Comparison of ENCODE assay signal across 8 cellular contexts in the genomic region with DNA sequence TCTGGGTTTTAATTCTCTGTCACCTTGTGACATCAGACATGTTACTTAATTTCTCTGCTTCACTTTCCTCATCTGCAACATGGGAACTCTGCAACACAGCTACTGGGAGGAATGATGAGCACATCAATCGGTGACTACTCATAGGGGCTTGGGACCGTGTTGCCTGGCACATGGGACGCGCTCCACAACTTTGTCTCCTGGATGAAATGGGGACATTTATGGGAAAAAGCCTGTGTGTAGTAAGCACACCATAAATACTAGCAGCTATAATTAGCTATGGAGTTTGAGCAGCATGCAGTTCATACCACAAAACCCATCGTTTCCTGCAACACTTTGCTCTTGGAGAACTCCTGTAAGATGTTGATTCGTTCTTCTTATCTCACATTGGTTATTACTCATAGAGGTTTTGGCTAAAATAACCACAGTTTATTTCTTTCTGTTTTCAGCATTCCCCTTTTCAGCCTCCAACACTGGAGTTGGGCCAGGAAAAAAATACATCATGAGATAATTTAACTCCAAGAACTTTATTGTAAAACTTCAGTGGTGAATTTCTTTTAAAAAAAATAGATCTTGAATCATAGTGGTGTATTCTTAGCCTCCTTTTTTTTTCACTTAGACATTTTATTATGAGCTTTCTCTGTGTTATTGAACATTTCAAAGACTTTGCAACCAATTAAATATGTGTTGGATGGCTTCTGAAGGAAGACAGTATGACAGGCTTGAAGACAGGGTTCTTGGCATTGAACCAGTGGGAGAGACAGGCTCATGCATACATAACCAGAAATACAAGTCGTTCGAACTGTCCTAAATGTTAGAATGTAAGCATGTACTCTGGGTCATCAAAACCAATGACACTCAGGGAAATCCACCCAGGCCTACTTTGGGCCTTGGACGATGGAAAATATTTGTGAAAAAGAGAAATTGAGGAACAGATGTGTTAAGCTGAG.
A peak's percentile ranks its signal among the peaks of the same experiment; 100 is the strongest.
DNase-seq lines count a peak whose midpoint lies in the region; ATAC-seq and TF ChIP-seq lines count a peak whose summit lies in the region.

No MANE protein-coding gene starts in this region.

- intact Hi-C loops in left cardiac atrium (cut with DNase I), result no loop called here

- peak overlapping the region; percentile 55 for H3K4me3 Mint-ChIP-seq in activated CD4-positive, alpha-beta memory T cell treated with anti-CD3 and anti-CD28 coated beads, Interleukin-2, amount 10 ng/mL, durations not matched to agents 7 days and 5 days
- H3K4me3 Mint-ChIP-seq in stimulated activated naive CD8-positive, alpha-beta T cell treated with anti-CD3 and anti-CD28 coated beads, Interleukin-15, amount 100 ng/mL, for 72 hours, result peak overlapping the region; percentile 63 to 67

- POLR2A ChIA-PET in activated CD4-positive, alpha-beta memory T cell treated with anti-CD3 and anti-CD28 coated beads, Interleukin-2, amount 10 ng/mL, durations not matched to agents 7 days and 5 days (lab: Charles Lee), result interaction anchor here (0.7 to 4.1 kb wide), 16 partner anchors 9 to 263 kb away, joined by 3 to 25 read pairs (median 4); partner anchors contain the start of genes RIN3 and SLC24A4

- no peaks in the 10 kb centered on the region for H3K36me3 ChIP-seq in DND-41 (ENCODE audit: insufficient read depth, low read length)

- CTCF ChIA-PET in activated CD4-positive, alpha-beta memory T cell treated with anti-CD3 and anti-CD28 coated beads, Interleukin-2, amount 10 ng/mL, durations not matched to agents 7 days and 5 days (lab: Charles Lee), result interaction anchor here (0.6 to 3.0 kb wide), 14 partner anchors 9 to 104 kb away, joined by 3 to 17 read pairs (median 4); no protein-coding TSS in a partner anchor

- no peak overlapping the region for H3K27ac ChIP-seq in DND-41 (ENCODE audit: low read length)

- H3K79me2 ChIP-seq in DND-41 (ENCODE audit: insufficient read depth, low read length), result no peaks in the 10 kb centered on the region

- no peak overlapping the region for H3K4me3 ChIP-seq in DND-41 (ENCODE audit: low read depth in 1 of 2, low read length in 2 of 2)

- peaks cover 30% of the 10 kb centered on the region for H3K36me3 Mint-ChIP-seq in activated CD4-positive, alpha-beta memory T cell treated with anti-CD3 and anti-CD28 coated beads, Interleukin-2, amount 10 ng/mL, durations not matched to agents 7 days and 5 days (ENCODE audit: low read depth)

- no peak overlapping the region for H3K4me2 ChIP-seq in DND-41 (ENCODE audit: insufficient read depth, low read length)

- DNase-seq in DND-41, result peak; percentile 10
- peak; percentile 54 for DNase-seq in activated CD4-positive, alpha-beta memory T cell treated with anti-CD3 and anti-CD28 coated beads, Interleukin-2, amount 10 ng/mL, durations not matched to agents 7 days and 5 days
- no peak for DNase-seq in left cardiac atrium
- DNase-seq in stimulated activated naive CD8-positive, alpha-beta T cell treated with anti-CD3 and anti-CD28 coated beads, Interleukin-15, amount 100 ng/mL, for 72 hours, result peak; percentile 46 to 59
- no peak for DNase-seq in NCI-H2081 treated with DMSO at 0.1 percent for 48 hours (lab: John Stamatoyannopoulos, UW)
- DNase-seq in GM19238 (ENCODE audit: insufficient read length, low spot score), result no peak

- H3K27ac Mint-ChIP-seq in activated CD4-positive, alpha-beta memory T cell treated with anti-CD3 and anti-CD28 coated beads, Interleukin-2, amount 10 ng/mL, durations not matched to agents 7 days and 5 days, result peak overlapping the region; percentile 93
- H3K27ac Mint-ChIP-seq in stimulated activated naive CD8-positive, alpha-beta T cell treated with anti-CD3 and anti-CD28 coated beads, Interleukin-15, amount 100 ng/mL, for 72 hours, result peak overlapping the region; percentile 94 to 95

- H3K4me1 ChIP-seq in DND-41 (ENCODE audit: insufficient read depth, low read length), result peaks cover 5% of the 10 kb centered on the region; the same call in 1 of the 2 replicates

- peaks cover 2% of the 10 kb centered on the region for H3K9me3 Mint-ChIP-seq in activated CD4-positive, alpha-beta memory T cell treated with anti-CD3 and anti-CD28 coated beads, Interleukin-2, amount 10 ng/mL, durations not matched to agents 7 days and 5 days
- H3K9me3 Mint-ChIP-seq in stimulated activated naive CD8-positive, alpha-beta T cell treated with anti-CD3 and anti-CD28 coated beads, Interleukin-15, amount 100 ng/mL, for 72 hours, result peaks cover 8 to 9% of the 10 kb centered on the region in 2 donors

- H4K20me1 ChIP-seq in DND-41 (ENCODE audit: insufficient read depth, low read length), result no peaks in the 10 kb centered on the region

- no peaks in the 10 kb centered on the region for H3K27me3 ChIP-seq in DND-41 (ENCODE audit: insufficient read depth, low read length, poor library complexity)

- H3K4me1 Mint-ChIP-seq in activated CD4-positive, alpha-beta memory T cell treated with anti-CD3 and anti-CD28 coated beads, Interleukin-2, amount 10 ng/mL, durations not matched to agents 7 days and 5 days, result peaks cover 87% of the 10 kb centered on the region
- peaks cover 94% of the 10 kb centered on the region for H3K4me1 Mint-ChIP-seq in stimulated activated naive CD8-positive, alpha-beta T cell treated with anti-CD3 and anti-CD28 coated beads, Interleukin-15, amount 100 ng/mL, for 72 hours

- no peaks in the 10 kb centered on the region for H3K9me3 ChIP-seq in DND-41 (ENCODE audit: insufficient read depth, low read length, severe bottlenecking)

- ATAC-seq in DND-41 (ENCODE audit: insufficient read depth, low read depth), result peak; percentile 82
- peak; percentile 49 for ATAC-seq in HG03378 (IDR thresholded peaks at IDR 0.05; ENCODE audit: unreplicated experiment)
- peak; percentile 72 to 88 for ATAC-seq in left cardiac atrium
- peak; percentile 70 for ATAC-seq in stimulated activated naive CD8-positive, alpha-beta T cell treated with anti-CD3 and anti-CD28 coated beads, Interleukin-15, amount 100 ng/mL, for 72 hours
- no peak for ATAC-seq in HG03460 (IDR thresholded peaks at IDR 0.05; ENCODE audit: unreplicated experiment)

- H3K27me3 Mint-ChIP-seq in activated CD4-positive, alpha-beta memory T cell treated with anti-CD3 and anti-CD28 coated beads, Interleukin-2, amount 10 ng/mL, durations not matched to agents 7 days and 5 days, result peaks cover 14% of the 10 kb centered on the region
- H3K27me3 Mint-ChIP-seq in stimulated activated naive CD8-positive, alpha-beta T cell treated with anti-CD3 and anti-CD28 coated beads, Interleukin-15, amount 100 ng/mL, for 72 hours, result no peaks in the 10 kb centered on the region

- no peak overlapping the region for H3K9ac ChIP-seq in DND-41 (ENCODE audit: low read depth, low read length)

- no peak for TF ChIP-seq CTCF in DND-41 (IDR thresholded peaks at IDR 0.05; ENCODE audit: borderline replicate concordance, extremely low read depth, low read length, poor library complexity, severe bottlenecking)

- H2AFZ ChIP-seq in DND-41 (ENCODE audit: low read depth, low read length), result no peak overlapping the region

Comparison
In these comparisons a context has a peak if more than half of its experiments do, and no peak if none do; other contexts are left out.
1. DNase-seq: peak in DND-41 (single experiment), activated CD4-positive, alpha-beta memory T cell treated with anti-CD3 and anti-CD28 coated beads, Interleukin-2, amount 10 ng/mL, durations not matched to agents 7 days and 5 days (single experiment) and stimulated activated naive CD8-positive, alpha-beta T cell treated with anti-CD3 and anti-CD28 coated beads, Interleukin-15, amount 100 ng/mL, for 72 hours (2 of 2); none in left cardiac atrium (single experiment), NCI-H2081 treated with DMSO at 0.1 percent for 48 hours (single experiment) and GM19238 (single experiment).